In the genomic region with DNA sequence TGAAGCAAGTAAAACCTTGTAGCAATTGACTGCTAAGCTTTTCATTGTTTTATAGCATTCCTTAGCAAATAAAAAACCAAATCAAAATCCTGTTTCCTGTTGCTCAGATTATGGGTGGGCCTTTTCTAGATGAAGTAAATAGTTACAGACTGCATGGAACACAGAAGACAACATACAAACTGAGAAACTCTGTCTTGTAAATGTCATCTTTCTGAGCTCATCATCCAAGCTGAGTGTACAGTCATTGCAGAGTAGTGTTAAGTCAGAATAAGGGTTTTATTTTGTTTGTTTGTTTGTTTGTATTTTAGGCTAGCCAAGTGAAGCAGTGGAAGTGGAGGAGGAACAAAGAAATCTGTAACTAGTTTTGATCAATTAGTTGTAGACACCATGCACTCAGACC, we compare ENCODE assay signal across 15 cellular contexts.
"Had no signal": no experiment of that assay in that cellular context is flagged by ENCODE, and none has a peak within 500 bp of the region (broad histone marks: within the 10 kb centered on the region; RNA-seq: fewer than 3 reads in every experiment).

No MANE protein-coding gene starts in this region.

- H3K4me1 ChIP-seq: pancreas, sigmoid colon, thyroid gland had no signal

- ATAC-seq: activated T-cell treated with anti-CD3 and anti-CD28 coated beads, Interleukin-2, amount 50 U/mL, for 4 hours; left lobe of liver; mucosa of descending colon; naive thymus-derived CD8-positive, alpha-beta T cell; pancreas had no signal

- H3K27me3 ChIP-seq: pancreas, sigmoid colon, thyroid gland had no signal

- H3K9me3 ChIP-seq: mucosa of descending colon, pancreas, sigmoid colon, thyroid gland had no signal

- H3K4me3 ChIP-seq: mucosa of descending colon, pancreas, sigmoid colon, thyroid gland had no signal

- H3K4me3 Mint-ChIP-seq: activated naive CD8-positive, alpha-beta T cell treated with anti-CD3 and anti-CD28 coated beads, Interleukin-2, amount 10 ng/mL, durations not matched to agents 7 days and 5 days; activated T-cell treated with anti-CD3 and anti-CD28 coated beads, Interleukin-2, amount 50 U/mL, for 4 hours; naive thymus-derived CD8-positive, alpha-beta T cell had no signal

- H3K27me3 Mint-ChIP-seq: activated naive CD8-positive, alpha-beta T cell treated with anti-CD3 and anti-CD28 coated beads, Interleukin-2, amount 10 ng/mL, durations not matched to agents 7 days and 5 days; naive thymus-derived CD8-positive, alpha-beta T cell had no signal

- H3K27ac ChIP-seq: epithelial cell of prostate, pancreas, sigmoid colon, thyroid gland had no signal

- H3K36me3 ChIP-seq: pancreas, sigmoid colon, thyroid gland had no signal

- H3K9me3 Mint-ChIP-seq: activated naive CD8-positive, alpha-beta T cell treated with anti-CD3 and anti-CD28 coated beads, Interleukin-2, amount 10 ng/mL, durations not matched to agents 7 days and 5 days; activated T-cell treated with anti-CD3 and anti-CD28 coated beads, Interleukin-2, amount 50 U/mL, for 4 hours; naive thymus-derived CD8-positive, alpha-beta T cell had no signal

- DNase-seq: activated CD4-positive, alpha-beta T cell treated with anti-CD3 and anti-CD28 coated beads, Interleukin-2, amount 50 U/mL, for 48 hours; activated CD4-positive, CD25-positive, alpha-beta regulatory T cell treated with anti-CD3 and anti-CD28 coated beads, Interleukin-2, amount 50 U/mL, for 72 hours; activated naive CD8-positive, alpha-beta T cell treated with anti-CD3 and anti-CD28 coated beads, Interleukin-2, amount 10 ng/mL, durations not matched to agents 7 days and 5 days; activated T-cell treated with anti-CD3 and anti-CD28 coated beads, Interleukin-2, amount 50 U/mL, for 4 hours; aorta; mammary epithelial cell; mucosa of descending colon; naive thymus-derived CD8-positive, alpha-beta T cell; pancreas; sigmoid colon; stimulated activated CD4-positive, alpha-beta T cell treated with anti-CD3 and anti-CD28 coated beads, Interleukin-1b, Interleukin-23, amount 100 ng/mL, for 48 hours; T-helper 9 cell; thyroid gland had no signal

- H3K27ac Mint-ChIP-seq: activated naive CD8-positive, alpha-beta T cell treated with anti-CD3 and anti-CD28 coated beads, Interleukin-2, amount 10 ng/mL, durations not matched to agents 7 days and 5 days had no signal
